1 cellular context compared by ENCODE assay signal in the genomic region with DNA sequence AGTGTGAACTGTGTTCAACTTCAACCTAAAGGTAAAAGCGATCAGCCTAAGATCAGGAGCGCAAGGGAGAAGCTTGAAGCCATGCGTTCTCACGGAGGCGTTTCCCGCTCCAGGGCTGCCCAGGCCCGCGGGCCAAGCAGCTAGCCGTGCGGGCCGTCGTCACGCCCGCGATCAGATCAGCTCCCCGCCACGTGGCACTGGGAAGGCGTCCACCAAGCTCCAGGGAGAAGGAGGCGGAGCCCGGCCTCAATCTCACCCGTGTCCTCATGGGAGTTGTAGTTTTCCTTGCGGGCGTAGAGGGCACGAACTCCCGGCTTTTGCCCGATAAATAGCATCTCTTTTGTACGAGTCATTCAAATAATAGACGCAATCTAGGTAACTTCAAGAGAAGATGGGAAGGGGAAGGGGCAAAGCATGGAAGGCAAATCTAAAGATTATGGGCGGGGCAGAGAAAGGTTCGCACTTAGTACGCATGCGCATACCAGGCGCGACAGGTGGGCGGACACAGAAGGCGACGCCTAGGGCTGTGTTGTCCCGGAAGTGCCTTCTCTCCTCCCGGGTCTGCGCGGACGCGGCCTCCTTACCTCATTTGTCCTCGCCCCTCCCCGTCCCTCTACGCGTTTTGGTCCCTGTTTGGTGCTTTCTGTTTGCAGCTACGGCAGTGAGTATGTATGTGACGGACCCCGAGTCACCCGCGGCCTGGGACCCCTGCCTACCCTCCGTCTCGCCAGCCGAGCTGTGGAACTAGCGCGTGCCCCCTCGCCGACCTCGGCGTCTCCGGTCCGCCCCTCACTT.
TF ChIP-seq lines count a peak whose summit lies in the region.

No MANE protein-coding gene starts in this region.

TF ChIP-seq in K562, 482 proteins besides CTCF, POLR2A, EP300 and RAD21 (continued from another document and continues in another):
- no peak for TF ChIP-seq BRD9 (IDR thresholded peaks at IDR 0.05; ENCODE audit: low read depth, partially characterized antibody)
- TF ChIP-seq ATF1 (CRISPR knock-in tag; IDR thresholded peaks at IDR 0.05): peak; percentile 28; the same call in 1 of the 2 replicates
- peak; percentile 87 for TF ChIP-seq ATF1 (tag; IDR thresholded peaks at IDR 0.05)
- TF ChIP-seq GTF2B (IDR thresholded peaks at IDR 0.05; ENCODE audit: extremely low read depth, insufficient read length): peak; percentile 23
- no peak for TF ChIP-seq BCOR (IDR thresholded peaks at IDR 0.05)
- TF ChIP-seq CREB1 (IDR thresholded peaks at IDR 0.05): peak; percentile 72
- peak; percentile 80 for TF ChIP-seq CREB1 (CRISPR knock-in tag; IDR thresholded peaks at IDR 0.05)
- no peak for TF ChIP-seq DPF2 (IDR thresholded peaks at IDR 0.05)
- TF ChIP-seq CBX3 (IDR thresholded peaks at IDR 0.05; ENCODE audit: borderline replicate concordance in 1 of 2, low read length in 2 of 2): peak in 1 of 2 experiments; percentile 94; a peak in 2 of 3 replicates
- TF ChIP-seq PPARD (CRISPR knock-in tag; IDR thresholded peaks at IDR 0.05): no peak
- TF ChIP-seq, protein P1, sequence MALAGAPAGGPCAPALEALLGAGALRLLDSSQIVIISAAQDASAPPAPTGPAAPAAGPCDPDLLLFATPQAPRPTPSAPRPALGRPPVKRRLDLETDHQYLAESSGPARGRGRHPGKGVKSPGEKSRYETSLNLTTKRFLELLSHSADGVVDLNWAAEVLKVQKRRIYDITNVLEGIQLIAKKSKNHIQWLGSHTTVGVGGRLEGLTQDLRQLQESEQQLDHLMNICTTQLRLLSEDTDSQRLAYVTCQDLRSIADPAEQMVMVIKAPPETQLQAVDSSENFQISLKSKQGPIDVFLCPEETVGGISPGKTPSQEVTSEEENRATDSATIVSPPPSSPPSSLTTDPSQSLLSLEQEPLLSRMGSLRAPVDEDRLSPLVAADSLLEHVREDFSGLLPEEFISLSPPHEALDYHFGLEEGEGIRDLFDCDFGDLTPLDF (CRISPR knock-in tag; IDR thresholded peaks at IDR 0.05): peak; percentile 53; the same call in 1 of the 2 replicates
- TF ChIP-seq RBBP5 (IDR thresholded peaks at IDR 0.05; ENCODE audit: borderline replicate concordance, insufficient read depth, low read length, poor library complexity, severe bottlenecking): peak; percentile 75
- no peak for TF ChIP-seq ZNF3 (CRISPR knock-in tag; IDR thresholded peaks at IDR 0.05)
- TF ChIP-seq MAFG (tag; conservative IDR thresholded peaks at IDR 0.05): no peak
- peak; percentile 40; the same call in 1 of the 2 replicates for TF ChIP-seq MBD2 (IDR thresholded peaks at IDR 0.05; ENCODE audit: borderline replicate concordance, low read depth)
- TF ChIP-seq ELF2 (CRISPR knock-in tag; IDR thresholded peaks at IDR 0.05): peak; percentile 84
- TF ChIP-seq RFX5 (IDR thresholded peaks at IDR 0.05; ENCODE audit: low read depth, low read length): no peak
- peak; percentile 89 for TF ChIP-seq RNF2 (IDR thresholded peaks at IDR 0.05)
- TF ChIP-seq CCAR2 (IDR thresholded peaks at IDR 0.05; ENCODE audit: low read depth, low read length): no peak
- peak; percentile 67; the same call in 1 of the 2 replicates for TF ChIP-seq CBFB (CRISPR knock-in tag; IDR thresholded peaks at IDR 0.05)
- TF ChIP-seq, protein P2, sequence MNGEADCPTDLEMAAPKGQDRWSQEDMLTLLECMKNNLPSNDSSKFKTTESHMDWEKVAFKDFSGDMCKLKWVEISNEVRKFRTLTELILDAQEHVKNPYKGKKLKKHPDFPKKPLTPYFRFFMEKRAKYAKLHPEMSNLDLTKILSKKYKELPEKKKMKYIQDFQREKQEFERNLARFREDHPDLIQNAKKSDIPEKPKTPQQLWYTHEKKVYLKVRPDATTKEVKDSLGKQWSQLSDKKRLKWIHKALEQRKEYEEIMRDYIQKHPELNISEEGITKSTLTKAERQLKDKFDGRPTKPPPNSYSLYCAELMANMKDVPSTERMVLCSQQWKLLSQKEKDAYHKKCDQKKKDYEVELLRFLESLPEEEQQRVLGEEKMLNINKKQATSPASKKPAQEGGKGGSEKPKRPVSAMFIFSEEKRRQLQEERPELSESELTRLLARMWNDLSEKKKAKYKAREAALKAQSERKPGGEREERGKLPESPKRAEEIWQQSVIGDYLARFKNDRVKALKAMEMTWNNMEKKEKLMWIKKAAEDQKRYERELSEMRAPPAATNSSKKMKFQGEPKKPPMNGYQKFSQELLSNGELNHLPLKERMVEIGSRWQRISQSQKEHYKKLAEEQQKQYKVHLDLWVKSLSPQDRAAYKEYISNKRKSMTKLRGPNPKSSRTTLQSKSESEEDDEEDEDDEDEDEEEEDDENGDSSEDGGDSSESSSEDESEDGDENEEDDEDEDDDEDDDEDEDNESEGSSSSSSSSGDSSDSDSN (IDR thresholded peaks at IDR 0.05; ENCODE audit: borderline replicate concordance in 1 of 2, low read depth in 2 of 2, low read length in 2 of 2): 0 out of 4 replicates have a peak, but pooled peaks have one; percentile 31 to 48
- TF ChIP-seq, protein P3, sequence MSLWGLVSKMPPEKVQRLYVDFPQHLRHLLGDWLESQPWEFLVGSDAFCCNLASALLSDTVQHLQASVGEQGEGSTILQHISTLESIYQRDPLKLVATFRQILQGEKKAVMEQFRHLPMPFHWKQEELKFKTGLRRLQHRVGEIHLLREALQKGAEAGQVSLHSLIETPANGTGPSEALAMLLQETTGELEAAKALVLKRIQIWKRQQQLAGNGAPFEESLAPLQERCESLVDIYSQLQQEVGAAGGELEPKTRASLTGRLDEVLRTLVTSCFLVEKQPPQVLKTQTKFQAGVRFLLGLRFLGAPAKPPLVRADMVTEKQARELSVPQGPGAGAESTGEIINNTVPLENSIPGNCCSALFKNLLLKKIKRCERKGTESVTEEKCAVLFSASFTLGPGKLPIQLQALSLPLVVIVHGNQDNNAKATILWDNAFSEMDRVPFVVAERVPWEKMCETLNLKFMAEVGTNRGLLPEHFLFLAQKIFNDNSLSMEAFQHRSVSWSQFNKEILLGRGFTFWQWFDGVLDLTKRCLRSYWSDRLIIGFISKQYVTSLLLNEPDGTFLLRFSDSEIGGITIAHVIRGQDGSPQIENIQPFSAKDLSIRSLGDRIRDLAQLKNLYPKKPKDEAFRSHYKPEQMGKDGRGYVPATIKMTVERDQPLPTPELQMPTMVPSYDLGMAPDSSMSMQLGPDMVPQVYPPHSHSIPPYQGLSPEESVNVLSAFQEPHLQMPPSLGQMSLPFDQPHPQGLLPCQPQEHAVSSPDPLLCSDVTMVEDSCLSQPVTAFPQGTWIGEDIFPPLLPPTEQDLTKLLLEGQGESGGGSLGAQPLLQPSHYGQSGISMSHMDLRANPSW (CRISPR knock-in tag; IDR thresholded peaks at IDR 0.05): no peak
- peak; percentile 60 for TF ChIP-seq NR2C1 (IDR thresholded peaks at IDR 0.05)
- peak; percentile 58 for TF ChIP-seq NR2C1 (tag; IDR thresholded peaks at IDR 0.05)
- TF ChIP-seq FUS (optimal IDR thresholded peaks at IDR 0.05; ENCODE audit: low read depth, low read length): no peak
- TF ChIP-seq, protein P4, sequence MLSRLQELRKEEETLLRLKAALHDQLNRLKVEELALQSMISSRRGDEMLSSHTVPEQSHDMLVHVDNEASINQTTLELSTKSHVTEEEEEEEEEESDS (CRISPR knock-in tag; IDR thresholded peaks at IDR 0.05): no peak
- TF ChIP-seq HLTF (IDR thresholded peaks at IDR 0.05): no peak
- no peak for TF ChIP-seq ZNF79 (CRISPR knock-in tag; IDR thresholded peaks at IDR 0.05; ENCODE audit: low read depth)
- TF ChIP-seq POU5F1 (IDR thresholded peaks at IDR 0.05; ENCODE audit: borderline replicate concordance, low read depth, low read length, partially characterized antibody): no peak
- peak; percentile 61 for TF ChIP-seq MXD1 (CRISPR knock-in tag; IDR thresholded peaks at IDR 0.05; ENCODE audit: borderline replicate concordance, poor library complexity, severe bottlenecking)
- TF ChIP-seq SMC3 (conservative IDR thresholded peaks at IDR 0.05; ENCODE audit: insufficient read depth, low read depth, low read length): no peak
- peak; percentile 79 for TF ChIP-seq GABPB1 (CRISPR knock-in tag; IDR thresholded peaks at IDR 0.05)
- TF ChIP-seq YY1 (IDR thresholded peaks at IDR 0.05; ENCODE audit: borderline replicate concordance in 1 of 3, control insufficient read depth in 1 of 3, extremely low read depth in 1 of 3, insufficient read depth in 3 of 3, insufficient read length in 1 of 3, insufficient replicate concordance in 2 of 3, low read depth in 1 of 3, low read length in 2 of 3): no peak
- TF ChIP-seq CREM (IDR thresholded peaks at IDR 0.05; ENCODE audit: low read depth): peak; percentile 90
- TF ChIP-seq SIN3A (IDR thresholded peaks at IDR 0.05; ENCODE audit: borderline replicate concordance in 2 of 2, control insufficient read depth in 1 of 2, low read depth in 2 of 2, low read length in 2 of 2): peak; percentile 14 to 52; a peak in 1 of 4 replicates
- TF ChIP-seq CXXC5 (CRISPR knock-in tag; IDR thresholded peaks at IDR 0.05): peak; percentile 89
- TF ChIP-seq HNRNPUL1 (IDR thresholded peaks at IDR 0.05; ENCODE audit: low read length): no peak
- TF ChIP-seq, protein P5, sequence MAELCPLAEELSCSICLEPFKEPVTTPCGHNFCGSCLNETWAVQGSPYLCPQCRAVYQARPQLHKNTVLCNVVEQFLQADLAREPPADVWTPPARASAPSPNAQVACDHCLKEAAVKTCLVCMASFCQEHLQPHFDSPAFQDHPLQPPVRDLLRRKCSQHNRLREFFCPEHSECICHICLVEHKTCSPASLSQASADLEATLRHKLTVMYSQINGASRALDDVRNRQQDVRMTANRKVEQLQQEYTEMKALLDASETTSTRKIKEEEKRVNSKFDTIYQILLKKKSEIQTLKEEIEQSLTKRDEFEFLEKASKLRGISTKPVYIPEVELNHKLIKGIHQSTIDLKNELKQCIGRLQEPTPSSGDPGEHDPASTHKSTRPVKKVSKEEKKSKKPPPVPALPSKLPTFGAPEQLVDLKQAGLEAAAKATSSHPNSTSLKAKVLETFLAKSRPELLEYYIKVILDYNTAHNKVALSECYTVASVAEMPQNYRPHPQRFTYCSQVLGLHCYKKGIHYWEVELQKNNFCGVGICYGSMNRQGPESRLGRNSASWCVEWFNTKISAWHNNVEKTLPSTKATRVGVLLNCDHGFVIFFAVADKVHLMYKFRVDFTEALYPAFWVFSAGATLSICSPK (IDR thresholded peaks at IDR 0.05; ENCODE audit: borderline replicate concordance): no peak
- TF ChIP-seq ZNF431 (CRISPR knock-in tag; IDR thresholded peaks at IDR 0.05): peak; percentile 73; the same call in 1 of the 2 replicates
- TF ChIP-seq ASH1L (IDR thresholded peaks at IDR 0.05; ENCODE audit: borderline replicate concordance, low read depth, partially characterized antibody): peak; percentile 48
- TF ChIP-seq HDAC1 (IDR thresholded peaks at IDR 0.05): peak in 1 of 2 experiments; percentile 70; a peak in 2 of 4 replicates
- TF ChIP-seq NFIX (CRISPR knock-in tag; IDR thresholded peaks at IDR 0.05; ENCODE audit: low read depth): no peak
- TF ChIP-seq, protein P6, sequence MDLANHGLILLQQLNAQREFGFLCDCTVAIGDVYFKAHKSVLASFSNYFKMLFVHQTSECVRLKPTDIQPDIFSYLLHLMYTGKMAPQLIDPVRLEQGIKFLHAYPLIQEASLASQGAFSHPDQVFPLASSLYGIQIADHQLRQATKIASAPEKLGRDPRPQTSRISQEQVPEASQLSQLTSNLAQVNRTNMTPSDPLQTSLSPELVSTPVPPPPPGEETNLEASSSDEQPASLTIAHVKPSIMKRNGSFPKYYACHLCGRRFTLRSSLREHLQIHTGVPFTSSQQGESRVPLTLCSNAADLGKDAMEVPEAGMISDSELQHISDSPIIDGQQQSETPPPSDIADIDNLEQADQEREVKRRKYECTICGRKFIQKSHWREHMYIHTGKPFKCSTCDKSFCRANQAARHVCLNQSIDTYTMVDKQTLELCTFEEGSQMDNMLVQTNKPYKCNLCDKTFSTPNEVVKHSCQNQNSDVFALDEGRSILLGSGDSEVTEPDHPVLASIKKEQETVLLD (IDR thresholded peaks at IDR 0.05): peak; percentile 95
- no peak for TF ChIP-seq ZNF184 (CRISPR knock-in tag; IDR thresholded peaks at IDR 0.05)
- 0 out of 4 replicates have a peak, but pooled peaks of 1 of the 2 experiments have one; percentile 11 for TF ChIP-seq RCOR1 (IDR thresholded peaks at IDR 0.05; ENCODE audit: borderline replicate concordance in 1 of 2, low read depth in 2 of 2, low read length in 2 of 2)
- TF ChIP-seq SMARCC2 (IDR thresholded peaks at IDR 0.05; ENCODE audit: low read depth): no peak
- no peak for TF ChIP-seq ZBTB43 (CRISPR knock-in tag; IDR thresholded peaks at IDR 0.05)
- peak; percentile 65; the same call in 1 of the 2 replicates for TF ChIP-seq PHF8 (IDR thresholded peaks at IDR 0.05; ENCODE audit: borderline replicate concordance, low read length)
- peak; percentile 85; the same call in 1 of the 2 replicates for TF ChIP-seq ATF6 (CRISPR knock-in tag; IDR thresholded peaks at IDR 0.05)
- peak; percentile 75 for TF ChIP-seq EGR1 (conservative IDR thresholded peaks at IDR 0.05)
